ENCODE assay signal across 34 cellular contexts in genomic region chr2:169358016-169358415, GRCh38. TPM values are rescaled to one million over a fixed set of nuclear protein-coding genes. Genes with fewer than 3 reads are reported as not detected.
"Had no signal": no experiment of that assay in that cellular context is flagged by ENCODE, and none has a peak within 500 bp of the region (broad histone marks: within the 10 kb centered on the region; RNA-seq: fewer than 3 reads in every experiment).

No MANE protein-coding gene starts in this region.

- H3K4me3 Mint-ChIP-seq: activated B cell treated with CpG ODN at 0.5 μM for 24 hours; activated CD8-positive, alpha-beta T cell treated with anti-CD3 and anti-CD28 coated beads for 36 hours; activated naive CD4-positive, alpha-beta T cell treated with anti-CD3 and anti-CD28 coated beads for 36 hours; activated naive CD4-positive, alpha-beta T cell treated with anti-CD3 and anti-CD28 coated beads, Interleukin-2, amount 50 U/mL, for 24 hours; activated naive CD8-positive, alpha-beta T cell treated with anti-CD3 and anti-CD28 coated beads for 36 hours; activated naive CD8-positive, alpha-beta T cell treated with anti-CD3 and anti-CD28 coated beads, Interleukin-2, amount 50 U/mL, for 24 hours; activated T-cell treated with anti-CD3 and anti-CD28 coated beads, Interleukin-2, amount 50 U/mL, for 4 hours; activated T-helper 17 cell treated with anti-CD3 and anti-CD28 coated beads, Interleukin-2, amount 50 U/mL, for 72 hours; effector memory CD8-positive, alpha-beta T cell; T-helper 17 cell; T-helper 2 cell treated with Interferon-gamma antibody and Interleukin-4, amounts not matched to agents 5 μg/mL and 100 μg/mL, for 36 hours had no signal

- H3K27ac ChIP-seq: adrenal gland, body of pancreas, esophagus muscularis mucosa, foreskin keratinocyte, gastrocnemius medialis, heart left ventricle, WERI-Rb-1 had no signal

- FAIRE-seq: colon had no signal

- H3K9me3 ChIP-seq: adrenal gland, body of pancreas, esophagus muscularis mucosa, gastrocnemius medialis, heart left ventricle had no signal

- DNase-seq: activated B cell treated with CpG ODN at 0.5 μM for 24 hours; activated CD4-positive, alpha-beta T cell treated with anti-CD3 and anti-CD28 coated beads for 48 hours; activated CD4-positive, alpha-beta T cell treated with anti-CD3 and anti-CD28 coated beads, Interleukin-2, amount 50 U/mL, for 1 hour; activated CD4-positive, alpha-beta T cell treated with anti-CD3 and anti-CD28 coated beads, Interleukin-2, amount 50 U/mL, for 48 hours; activated CD8-positive, alpha-beta memory T cell treated with anti-CD3 and anti-CD28 coated beads for 24 hours; activated CD8-positive, alpha-beta T cell treated with anti-CD3 and anti-CD28 coated beads for 36 hours; activated effector memory CD4-positive, alpha-beta T cell treated with anti-CD3 and anti-CD28 coated beads, Interleukin-2, amount 50 U/mL, for 16 hours; activated naive CD4-positive, alpha-beta T cell treated with anti-CD3 and anti-CD28 coated beads for 36 hours; activated naive CD8-positive, alpha-beta T cell treated with anti-CD3 and anti-CD28 coated beads for 36 hours; activated naive CD8-positive, alpha-beta T cell treated with anti-CD3 and anti-CD28 coated beads, Interleukin-2, amount 50 U/mL, for 24 hours; activated T-cell treated with anti-CD3 and anti-CD28 coated beads, Interleukin-2, amount 50 U/mL, for 4 hours; adrenal gland; amygdala; aorta; body of pancreas; caudate nucleus; cortex of kidney; dermis blood vessel endothelial cell; effector CD4-positive, alpha-beta T cell; effector memory CD8-positive, alpha-beta T cell; erythroblast; foreskin keratinocyte; gastrocnemius medialis; glutamatergic neuron; heart left ventricle; T-helper 17 cell; T1000; WERI-Rb-1 had no signal

- H3K36me3 ChIP-seq: adrenal gland, esophagus muscularis mucosa, gastrocnemius medialis, heart left ventricle, WERI-Rb-1 had no signal

- H3K9me3 Mint-ChIP-seq: activated B cell treated with CpG ODN at 0.5 μM for 24 hours; activated CD8-positive, alpha-beta T cell treated with anti-CD3 and anti-CD28 coated beads for 36 hours; activated naive CD4-positive, alpha-beta T cell treated with anti-CD3 and anti-CD28 coated beads for 36 hours; activated naive CD4-positive, alpha-beta T cell treated with anti-CD3 and anti-CD28 coated beads, Interleukin-2, amount 50 U/mL, for 24 hours; activated naive CD8-positive, alpha-beta T cell treated with anti-CD3 and anti-CD28 coated beads for 36 hours; activated naive CD8-positive, alpha-beta T cell treated with anti-CD3 and anti-CD28 coated beads, Interleukin-2, amount 50 U/mL, for 24 hours; activated T-cell treated with anti-CD3 and anti-CD28 coated beads, Interleukin-2, amount 50 U/mL, for 4 hours; activated T-helper 17 cell treated with anti-CD3 and anti-CD28 coated beads, Interleukin-2, amount 50 U/mL, for 72 hours; effector memory CD8-positive, alpha-beta T cell; T-helper 2 cell treated with Interferon-gamma antibody and Interleukin-4, amounts not matched to agents 5 μg/mL and 100 μg/mL, for 36 hours had no signal

- H3K36me3 Mint-ChIP-seq: activated naive CD4-positive, alpha-beta T cell treated with anti-CD3 and anti-CD28 coated beads, Interleukin-2, amount 50 U/mL, for 24 hours had no signal

- H3K27ac Mint-ChIP-seq: activated B cell treated with CpG ODN at 0.5 μM for 24 hours; activated CD8-positive, alpha-beta T cell treated with anti-CD3 and anti-CD28 coated beads for 36 hours; activated naive CD4-positive, alpha-beta T cell treated with anti-CD3 and anti-CD28 coated beads for 36 hours; activated naive CD4-positive, alpha-beta T cell treated with anti-CD3 and anti-CD28 coated beads, Interleukin-2, amount 50 U/mL, for 24 hours; activated naive CD8-positive, alpha-beta T cell treated with anti-CD3 and anti-CD28 coated beads for 36 hours; activated naive CD8-positive, alpha-beta T cell treated with anti-CD3 and anti-CD28 coated beads, Interleukin-2, amount 50 U/mL, for 24 hours; activated T-helper 17 cell treated with anti-CD3 and anti-CD28 coated beads, Interleukin-2, amount 50 U/mL, for 72 hours; effector memory CD8-positive, alpha-beta T cell; T-helper 17 cell; T-helper 2 cell treated with Interferon-gamma antibody and Interleukin-4, amounts not matched to agents 5 μg/mL and 100 μg/mL, for 36 hours had no signal

- H3K4me1 ChIP-seq: foreskin keratinocyte had no signal

- H3K4me3 ChIP-seq: adrenal gland, body of pancreas, esophagus muscularis mucosa, gastrocnemius medialis, heart left ventricle had no signal

RNA-seq across cellular contexts. Expression of gene LRP2, which starts 4.3 kb away (rescaled TPM):
- total RNA-seq: activated B cell treated with CpG ODN at 0.5 μM for 24 hours, chondrocyte, dermis blood vessel endothelial cell, esophagus muscularis mucosa, foreskin keratinocyte, gastrocnemius medialis, T-helper 17 cell had no signal
- polyA plus RNA-seq: adrenal gland, aorta, foreskin keratinocyte had no signal
